ENCODE assay signal across 8 cellular contexts in genomic region chr3:46960081-46960701, GRCh38. TPM values are rescaled to one million over a fixed set of nuclear protein-coding genes. Genes with fewer than 3 reads are reported as not detected.
DNase-seq lines count a peak whose midpoint lies in the region; ATAC-seq and TF ChIP-seq lines count a peak whose summit lies in the region.

No MANE protein-coding gene starts in this region.

- no peak for TF ChIP-seq CTCF in chondrocyte (IDR thresholded peaks at IDR 0.05)

- DNase-seq in AG20443 (ENCODE audit: low spot score): peak; percentile 54
- DNase-seq in chondrocyte (ENCODE audit: low spot score): peak; percentile 69
- no peak for DNase-seq in pons (ENCODE audit: low spot score)
- DNase-seq in NCI-H2196 treated with DMSO at 0.1 percent for 48 hours (lab: John Stamatoyannopoulos, UW; ENCODE audit: unreplicated experiment): no peak

- H3K4me3 Mint-ChIP-seq in IgD-negative memory B cell (peak overlapping the region in 3 of 4 donors; percentile 52 to 77 (median 52)), chondrocyte (ENCODE audit: unreplicated experiment) (no peak overlapping the region)

- peak overlapping the region; percentile 67 for H3K27ac ChIP-seq in mesodermal cell (ENCODE audit: low read depth, low read length, severe bottlenecking)

- ATAC-seq in GM18519 (IDR thresholded peaks at IDR 0.05; ENCODE audit: low FRiP score, unreplicated experiment): no peak
- ATAC-seq in HG03378 (IDR thresholded peaks at IDR 0.05; ENCODE audit: unreplicated experiment): no peak

- no peaks in the 10 kb centered on the region for H3K9me3 ChIP-seq in mesodermal cell (ENCODE audit: control insufficient read depth, low read length)

- H3K4me1 Mint-ChIP-seq in IgD-negative memory B cell: peaks cover 51 to 62% (median 51%) of the 10 kb centered on the region in 3 donors
- peaks cover 42% of the 10 kb centered on the region for H3K4me1 Mint-ChIP-seq in chondrocyte (ENCODE audit: low read depth)

- H3K27ac Mint-ChIP-seq in IgD-negative memory B cell: peak overlapping the region; percentile 12 to 90 (median 87)
- peak overlapping the region; percentile 83 for H3K27ac Mint-ChIP-seq in chondrocyte (ENCODE audit: unreplicated experiment)

- WGBS in mesodermal cell (ENCODE audit: insufficient coverage in 2 of 2), 2 experiments: 90 to 100% methylated on average over 1 of the region's 4 CpGs

- H3K9me3 Mint-ChIP-seq in IgD-negative memory B cell: no peaks in the 10 kb centered on the region
- no peaks in the 10 kb centered on the region for H3K9me3 Mint-ChIP-seq in chondrocyte (ENCODE audit: low read depth)

- H3K4me1 ChIP-seq in mesodermal cell (ENCODE audit: control insufficient read depth, insufficient read depth, low read length, poor library complexity, severe bottlenecking): peaks cover 29% of the 10 kb centered on the region

- no peaks in the 10 kb centered on the region for H3K27me3 Mint-ChIP-seq in IgD-negative memory B cell
- no peaks in the 10 kb centered on the region for H3K27me3 Mint-ChIP-seq in chondrocyte (ENCODE audit: low read depth)

- H3K4me3 ChIP-seq in mesodermal cell (ENCODE audit: extremely low read depth, insufficient read depth, low read length, poor library complexity, severe bottlenecking): no peak overlapping the region

- peaks cover 30% of the 10 kb centered on the region for H3K36me3 ChIP-seq in mesodermal cell (ENCODE audit: control insufficient read depth, insufficient read depth, low read length)

- H3K36me3 Mint-ChIP-seq in IgD-negative memory B cell (no peaks in the 10 kb centered on the region), chondrocyte (ENCODE audit: low read depth) (no peaks in the 10 kb centered on the region)

RNA-seq across cellular contexts. Expression of gene CCDC12, which starts 16.4 kb away (rescaled TPM):
- 151 TPM for polyA plus RNA-seq in IgD-negative memory B cell
- total RNA-seq in chondrocyte: 21.8 to 23.3 TPM (median 22.3 TPM) in 3 replicates
- 34.0 TPM for polyA plus RNA-seq in mesodermal cell (2013, experiment 1 of 2)
- 32.3 TPM for polyA plus RNA-seq in mesodermal cell (2013, experiment 2 of 2)

RNA-seq across cellular contexts. Expression of gene NBEAL2, which starts 19.3 kb away (rescaled TPM):
- 6.7 TPM for polyA plus RNA-seq in IgD-negative memory B cell
- 15.9 to 18.1 TPM (median 16.5 TPM) in 3 replicates for total RNA-seq in chondrocyte
- 25.5 TPM for polyA plus RNA-seq in mesodermal cell (2013, experiment 1 of 2)
- polyA plus RNA-seq in mesodermal cell (2013, experiment 2 of 2): 18.9 TPM

Comparison
In these comparisons a context has a peak if more than half of its experiments do, and no peak if none do; other contexts are left out.
1. DNase-seq: peak in AG20443 (single experiment) and chondrocyte (single experiment); none in pons (single experiment) and NCI-H2196 treated with DMSO at 0.1 percent for 48 hours (single experiment).